Comparison of ENCODE assay signal across 8 cellular contexts in the genomic region with DNA sequence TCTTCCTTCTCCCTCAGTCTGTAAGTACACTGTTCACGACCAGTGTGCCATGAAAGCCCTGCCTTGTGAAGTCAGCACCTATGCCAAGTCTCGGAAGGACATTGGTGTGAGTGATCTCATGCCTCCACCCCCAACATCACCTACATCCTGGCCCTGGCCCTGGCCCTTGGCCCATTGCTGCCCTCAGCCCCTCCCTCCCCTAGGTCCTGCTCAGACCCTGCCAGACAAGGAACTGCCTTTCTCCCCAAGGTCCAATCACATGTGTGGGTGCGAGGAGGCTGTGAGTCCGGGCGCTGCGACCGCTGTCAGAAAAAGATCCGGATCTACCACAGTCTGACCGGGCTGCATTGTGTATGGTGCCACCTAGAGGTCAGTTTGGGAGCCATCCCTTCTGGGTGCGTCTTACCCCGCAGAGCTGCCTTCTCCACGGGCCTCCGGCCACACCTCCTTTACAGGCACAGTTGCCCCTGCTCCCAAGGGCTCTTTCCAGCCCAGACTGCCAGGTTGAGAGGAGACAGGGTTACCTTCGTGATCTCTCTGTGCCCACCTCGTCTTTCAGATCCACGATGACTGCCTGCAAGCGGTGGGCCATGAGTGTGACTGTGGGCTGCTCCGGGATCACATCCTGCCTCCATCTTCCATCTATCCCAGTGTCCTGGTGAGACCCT. TPM values are rescaled to one million over a fixed set of nuclear protein-coding genes. Genes with fewer than 3 reads are reported as not detected.
A peak's percentile ranks its signal among the peaks of the same experiment; 100 is the strongest.
DNase-seq lines count a peak whose midpoint lies in the region; ATAC-seq and TF ChIP-seq lines count a peak whose summit lies in the region.

No MANE protein-coding gene starts in this region.

- no peak overlapping the region for H3K4me3 ChIP-seq in skeletal muscle satellite cell (ENCODE audit: low read length)

- ATAC-seq in GM18502 (IDR thresholded peaks at IDR 0.05; ENCODE audit: poor library complexity, unreplicated experiment) = peak; percentile 97
- peak; percentile 90 for ATAC-seq in HG02973 (IDR thresholded peaks at IDR 0.05; ENCODE audit: unreplicated experiment)

- TF ChIP-seq CTCF in 22Rv1 (IDR thresholded peaks at IDR 0.05) = peak; percentile 99

- no peaks in the 10 kb centered on the region for H3K9me3 ChIP-seq in skeletal muscle satellite cell (replicated peaks; ENCODE audit: low read length)

- no peak overlapping the region for H3K9ac ChIP-seq in skeletal muscle satellite cell (ENCODE audit: low read depth, low read length)

- peaks cover 49% of the 10 kb centered on the region for H3K36me3 ChIP-seq in skeletal muscle satellite cell (ENCODE audit: insufficient read depth, low read length)

- peaks cover 17% of the 10 kb centered on the region for H3K4me1 ChIP-seq in skeletal muscle satellite cell (ENCODE audit: control insufficient read depth, insufficient read depth, low read length)

- DNase-seq in NCI-H1930 (lab: John Stamatoyannopoulos, UW) (peak; percentile 54 to 65), T-helper 9 cell (peak; percentile 76), astrocyte of the hippocampus (ENCODE audit: low read depth, low spot score) (peak; percentile 93), iPS DF 19.7 (ENCODE audit: low read depth, low spot score) (peak; percentile 84)

- peak overlapping the region; percentile 51 for H3K27ac ChIP-seq in 22Rv1

- no peaks in the 10 kb centered on the region for H3K27me3 ChIP-seq in skeletal muscle satellite cell (ENCODE audit: control insufficient read depth, insufficient read depth, low read length)

- H3K4me2 ChIP-seq in skeletal muscle satellite cell (ENCODE audit: low read length) = peak overlapping the region; percentile 32

RNA-seq across cellular contexts. Expression of a gene that starts 9.2 kb away (rescaled TPM):
- 20.8 and 26.9 TPM in 2 replicates for total RNA-seq in skeletal muscle satellite cell (2012; rRNA removed)

RNA-seq across cellular contexts. Expression of a gene that starts 12.5 kb away (rescaled TPM):
- 22.1 and 38.0 TPM in 2 replicates for total RNA-seq in skeletal muscle satellite cell (2012; rRNA removed)

RNA-seq across cellular contexts. Expression of a gene that starts 25.6 kb away (rescaled TPM):
- total RNA-seq in skeletal muscle satellite cell (2012; rRNA removed) = 0.76 and 0.87 TPM in 2 replicates

RNA-seq across cellular contexts. Expression of a gene that starts 26.4 kb away (rescaled TPM):
- total RNA-seq in skeletal muscle satellite cell (2012; rRNA removed) = 15.2 and 24.0 TPM in 2 replicates

RNA-seq across cellular contexts. Expression of a gene that starts 33.7 kb away (rescaled TPM):
- total RNA-seq in skeletal muscle satellite cell (2012; rRNA removed) = 44.6 and 45.9 TPM in 2 replicates
